In genomic region chr17:3647251-3647650, GRCh38 we compare ENCODE assay signal across 1 cellular context.
TF ChIP-seq lines count a peak whose summit lies in the region.

No MANE protein-coding gene starts in this region.

TF ChIP-seq in HepG2, 621 proteins besides CTCF, POLR2A, EP300 and RAD21 (continued from another document):
- TF ChIP-seq PAXIP1 (CRISPR knock-in tag; conservative IDR thresholded peaks at IDR 0.05), result peak; percentile 24; the same call in 1 of the 2 replicates
- TF ChIP-seq, protein P1, sequence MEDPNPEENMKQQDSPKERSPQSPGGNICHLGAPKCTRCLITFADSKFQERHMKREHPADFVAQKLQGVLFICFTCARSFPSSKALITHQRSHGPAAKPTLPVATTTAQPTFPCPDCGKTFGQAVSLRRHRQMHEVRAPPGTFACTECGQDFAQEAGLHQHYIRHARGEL (CRISPR knock-in tag; IDR thresholded peaks at IDR 0.05), result no peak
- TF ChIP-seq HNF4A (CRISPR knock-in tag; IDR thresholded peaks at IDR 0.05), result peak; percentile 30; the same call in 1 of the 2 replicates
